Comparison of ENCODE assay signal across 25 cellular contexts in the genomic region with DNA sequence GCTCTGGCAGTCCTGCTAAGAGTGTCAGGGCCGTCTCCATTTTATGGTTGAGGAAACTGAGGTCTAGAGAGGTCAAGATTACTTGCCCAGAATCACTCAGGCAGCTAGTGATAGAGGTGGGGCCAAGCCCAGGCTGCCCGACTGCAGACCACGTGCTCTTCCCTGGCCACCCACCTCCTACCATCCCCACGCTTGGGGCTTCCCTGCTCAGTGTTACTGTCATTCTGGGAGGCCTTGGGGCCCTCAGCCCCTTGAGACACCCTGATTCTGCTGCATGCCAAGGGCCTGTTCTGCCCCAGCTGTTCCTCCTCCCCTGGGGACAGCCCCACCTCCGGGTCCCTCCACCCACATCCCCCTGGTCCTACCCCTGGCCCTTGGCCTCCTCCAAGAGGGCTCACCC. TPM values are rescaled to one million over a fixed set of nuclear protein-coding genes. Genes with fewer than 3 reads are reported as not detected.
DNase-seq lines count a peak whose midpoint lies in the region; ATAC-seq, FAIRE-seq and TF ChIP-seq lines count a peak whose summit lies in the region.
"Had no signal": no experiment of that assay in that cellular context is flagged by ENCODE, and none has a peak within 500 bp of the region (broad histone marks: within the 10 kb centered on the region; RNA-seq: fewer than 3 reads in every experiment).

No MANE protein-coding gene starts in this region.

- H3K9me3 ChIP-seq in BLaER1 treated with 17β-estradiol and CSF1 and Interleukin-3, amounts not matched to agents 10 nM and 100 nM (replicated peaks in 1 of 11), result no peaks in the 10 kb centered on the region
- H3K9me3 ChIP-seq in MM.1S (replicated peaks; ENCODE audit: insufficient read depth, low read length), result no peaks in the 10 kb centered on the region
- H3K9me3 ChIP-seq: mucosa of descending colon, vagina had no signal

- peaks cover 7 to 43% (median 17%) of the 10 kb centered on the region in 11 experiments; a peak in 21 of 22 replicates for H3K36me3 ChIP-seq in BLaER1 treated with 17β-estradiol and CSF1 and Interleukin-3, amounts not matched to agents 10 nM and 100 nM
- H3K36me3 ChIP-seq in MM.1S (replicated peaks; ENCODE audit: insufficient read depth, low read length), result no peaks in the 10 kb centered on the region
- H3K36me3 ChIP-seq in GM23338 (ENCODE audit: insufficient read depth), result no peaks in the 10 kb centered on the region
- H3K36me3 ChIP-seq: brain microvascular endothelial cell had no signal

- peaks cover 10 to 60% (median 47%) of the 10 kb centered on the region in 10 experiments; a peak in 19 of 20 replicates for H3K4me1 ChIP-seq in BLaER1 treated with 17β-estradiol and CSF1 and Interleukin-3, amounts not matched to agents 10 nM and 100 nM
- H3K4me1 ChIP-seq in MM.1S (ENCODE audit: low read length) (no peaks in the 10 kb centered on the region), GM23338 (ENCODE audit: insufficient read depth) (no peaks in the 10 kb centered on the region)
- H3K4me1 ChIP-seq: vagina had no signal

- H3K27me3 Mint-ChIP-seq in activated T-helper 17 cell treated with anti-CD3 and anti-CD28 coated beads, Interleukin-2, amount 50 U/mL, for 72 hours, result no peaks in the 10 kb centered on the region
- H3K27me3 Mint-ChIP-seq in GM23338 (ENCODE audit: insufficient read depth, low read depth, poor library complexity), result peaks cover 13% of the 10 kb centered on the region

- H3K27me3 ChIP-seq in BLaER1 treated with 17β-estradiol and CSF1 and Interleukin-3, amounts not matched to agents 10 nM and 100 nM, result peaks cover 0 to 5% (median 0%) of the 10 kb centered on the region in 11 experiments; a peak in 1 of 22 replicates
- H3K27me3 ChIP-seq in MM.1S (replicated peaks; ENCODE audit: insufficient read depth, low read length) (no peaks in the 10 kb centered on the region), GM23338 (ENCODE audit: insufficient read depth) (no peaks in the 10 kb centered on the region)
- H3K27me3 ChIP-seq: brain microvascular endothelial cell, vagina had no signal

- H3K27ac Mint-ChIP-seq in activated T-helper 17 cell treated with anti-CD3 and anti-CD28 coated beads, Interleukin-2, amount 50 U/mL, for 72 hours, result no peak overlapping the region
- no peak overlapping the region for H3K27ac Mint-ChIP-seq in GM23338
- H3K27ac Mint-ChIP-seq: immature natural killer cell had no signal

- peaks cover 5% of the 10 kb centered on the region for H3K4me1 Mint-ChIP-seq in activated T-helper 17 cell treated with anti-CD3 and anti-CD28 coated beads, Interleukin-2, amount 50 U/mL, for 72 hours
- peaks cover 3% of the 10 kb centered on the region; the same call in 2 of the 3 replicates for H3K4me1 Mint-ChIP-seq in GM23338

- ATAC-seq in HG02588 (IDR thresholded peaks at IDR 0.05; ENCODE audit: unreplicated experiment) (peak; percentile 74), GM23338 (no peak)
- peak; percentile 39 for ATAC-seq in activated T-helper 17 cell treated with anti-CD3 and anti-CD28 coated beads, Interleukin-2, amount 50 U/mL, for 72 hours (replicated peaks)
- ATAC-seq: left ventricle myocardium superior, mucosa of descending colon had no signal

- DNase-seq in GM18507 (ENCODE audit: extremely low spot score, insufficient read length, low read depth) (peak; percentile 11), MM.1S (no peak), GM23338 (ENCODE audit: low spot score) (no peak), NCI-H524 (lab: John Stamatoyannopoulos, UW) (no peak), DMS153 (lab: John Stamatoyannopoulos, UW) (no peak)
- DNase-seq: brain microvascular endothelial cell; CD4-positive, CD25-positive, alpha-beta regulatory T cell; cortex of kidney; DMS79 treated with DMSO at 0.1 percent for 48 hours; immature natural killer cell; left ventricle myocardium superior; mucosa of descending colon; NCI-H1436; NCI-H2171; SIG-M5; stimulated activated CD4-positive, alpha-beta T cell treated with anti-CD3 and anti-CD28 coated beads, Interleukin-4, amount 100 ng/mL, for 1 hour; T-helper 1 cell; WERI-Rb-1 had no signal

- FAIRE-seq in GM18507 (lab: Jason Lieb, UNC), result peak; percentile 81
- FAIRE-seq: endothelial cell of umbilical vein had no signal

- H3K9me3 Mint-ChIP-seq in activated T-helper 17 cell treated with anti-CD3 and anti-CD28 coated beads, Interleukin-2, amount 50 U/mL, for 72 hours, result no peaks in the 10 kb centered on the region
- no peaks in the 10 kb centered on the region for H3K9me3 Mint-ChIP-seq in GM23338
- H3K9me3 Mint-ChIP-seq: CD4-positive, CD25-positive, alpha-beta regulatory T cell; immature natural killer cell had no signal

- H3K9me2 ChIP-seq in MM.1S (replicated peaks; ENCODE audit: insufficient read depth, low read length) (no peaks in the 10 kb centered on the region), GM23338 (ENCODE audit: insufficient read depth) (no peaks in the 10 kb centered on the region)

- H3K36me3 Mint-ChIP-seq in activated T-helper 17 cell treated with anti-CD3 and anti-CD28 coated beads, Interleukin-2, amount 50 U/mL, for 72 hours (ENCODE audit: low read depth), result no peaks in the 10 kb centered on the region
- H3K36me3 Mint-ChIP-seq in GM23338 (ENCODE audit: low read depth), result peaks cover 4% of the 10 kb centered on the region; the same call in 1 of the 3 replicates
- H3K36me3 Mint-ChIP-seq: immature natural killer cell had no signal

- peaks cover 7% of the 10 kb centered on the region for H3K79me2 ChIP-seq in MM.1S (ENCODE audit: low read length)
- no peaks in the 10 kb centered on the region for H3K79me2 ChIP-seq in GM23338 (replicated peaks; ENCODE audit: insufficient read depth)

- H3K27ac ChIP-seq in BLaER1 treated with 17β-estradiol and CSF1 and Interleukin-3, amounts not matched to agents 10 nM and 100 nM, result peak overlapping the region in 6 of 11 experiments; percentile 15 to 58 (median 25); a peak in 7 of 22 replicates
- H3K27ac ChIP-seq in MM.1S (ENCODE audit: low read length), result no peak overlapping the region
- H3K27ac ChIP-seq in GM23338 (ENCODE audit: low read depth), result no peak overlapping the region
- H3K27ac ChIP-seq: brain microvascular endothelial cell, HL-60, vagina, WERI-Rb-1 had no signal

- no peak overlapping the region for H3K4me3 Mint-ChIP-seq in activated T-helper 17 cell treated with anti-CD3 and anti-CD28 coated beads, Interleukin-2, amount 50 U/mL, for 72 hours
- H3K4me3 Mint-ChIP-seq in GM23338, result no peak overlapping the region
- H3K4me3 Mint-ChIP-seq: CD4-positive, CD25-positive, alpha-beta regulatory T cell; immature natural killer cell had no signal

- H3F3A ChIP-seq in MM.1S (ENCODE audit: insufficient read depth, low read length) (no peaks in the 10 kb centered on the region; the same call in 1 of the 2 replicates), GM23338 (replicated peaks; ENCODE audit: low read depth) (no peaks in the 10 kb centered on the region)

- TF ChIP-seq CTCF in MM.1S (IDR thresholded peaks at IDR 0.05; ENCODE audit: low read length), result no peak
- no peak for TF ChIP-seq CTCF in GM23338 (conservative IDR thresholded peaks at IDR 0.05; ENCODE audit: low read depth in 2 of 2)

- H3K4me2 ChIP-seq in BLaER1 treated with 17β-estradiol and CSF1 and Interleukin-3, amounts not matched to agents 10 nM and 100 nM, result peak overlapping the region; percentile 36 to 83 (median 72); a peak in 21 of 22 replicates
- H3K4me2 ChIP-seq in MM.1S (ENCODE audit: low read depth, low read length) (no peak overlapping the region), GM23338 (no peak overlapping the region)
- H3K4me2 ChIP-seq: smooth muscle cell had no signal

- H3K9ac ChIP-seq in BLaER1 treated with 17β-estradiol and CSF1 and Interleukin-3, amounts not matched to agents 10 nM and 100 nM, result peak overlapping the region in 6 of 11 experiments; percentile 23 to 56 (median 40); a peak in 9 of 22 replicates
- no peak overlapping the region for H3K9ac ChIP-seq in MM.1S (ENCODE audit: low read length)

- H2AFZ ChIP-seq in MM.1S (ENCODE audit: low read length), result no peak overlapping the region
- H2AFZ ChIP-seq in GM23338, result no peak overlapping the region

- H4K20me1 ChIP-seq in BLaER1 treated with 17β-estradiol and CSF1 and Interleukin-3, amounts not matched to agents 10 nM and 100 nM, result peaks cover 0 to 5% (median 0%) of the 10 kb centered on the region in 11 experiments; a peak in 2 of 22 replicates
- H4K20me1 ChIP-seq in MM.1S (ENCODE audit: insufficient read depth, low read length) (no peaks in the 10 kb centered on the region), GM23338 (replicated peaks; ENCODE audit: insufficient read depth) (no peaks in the 10 kb centered on the region)

- no peak overlapping the region for H3K4me3 ChIP-seq in BLaER1 treated with 17β-estradiol and CSF1 and Interleukin-3, amounts not matched to agents 10 nM and 100 nM
- no peak overlapping the region for H3K4me3 ChIP-seq in MM.1S (ENCODE audit: low read length)
- no peak overlapping the region for H3K4me3 ChIP-seq in GM23338
- H3K4me3 ChIP-seq: mucosa of descending colon, smooth muscle cell, vagina had no signal

TF ChIP-seq in GM23338, 12 proteins besides CTCF, POLR2A, EP300 and RAD21 (continues in another document):
- no peak for TF ChIP-seq NANOG (IDR thresholded peaks at IDR 0.05; ENCODE audit: borderline replicate concordance)
- TF ChIP-seq JUNB (IDR thresholded peaks at IDR 0.05; ENCODE audit: unreplicated experiment), result no peak

RNA-seq across cellular contexts. Expression of a gene that starts 17.2 kb away (rescaled TPM):
- 10 to 100 TPM; 15.2 to 20.9 TPM for total RNA-seq in activated T-helper 17 cell treated with anti-CD3 and anti-CD28 coated beads, Interleukin-2, amount 50 U/mL, for 72 hours
- 18.0 and 27.5 TPM in 2 replicates for total RNA-seq in GM23338 (2014; rRNA removed; shearing (Covaris generic))
- 10.7 and 12.4 TPM in 2 replicates for polyA plus RNA-seq in GM23338 (2016; fragmentation: Nextera tagmentation; extraction: Ambion mirVana)

RNA-seq across cellular contexts. Expression of a gene that starts 32.6 kb away (rescaled TPM):
- total RNA-seq in activated T-helper 17 cell treated with anti-CD3 and anti-CD28 coated beads, Interleukin-2, amount 50 U/mL, for 72 hours, result not detected
- total RNA-seq in GM23338 (2014; rRNA removed; shearing (Covaris generic)), result 12.3 and 30.9 TPM in 2 replicates
- 37.0 and 37.7 TPM in 2 replicates for polyA plus RNA-seq in GM23338 (2016; fragmentation: Nextera tagmentation; extraction: Ambion mirVana)

Comparison
In these comparisons a context has a peak if more than half of its experiments do, and no peak if none do; other contexts are left out.
1. H3K27ac ChIP-seq: peak in BLaER1 treated with 17β-estradiol and CSF1 and Interleukin-3, amounts not matched to agents 10 nM and 100 nM (6 of 11); none in MM.1S (single experiment) and GM23338 (single experiment).
2. H3K4me2 ChIP-seq: peak in BLaER1 treated with 17β-estradiol and CSF1 and Interleukin-3, amounts not matched to agents 10 nM and 100 nM (11 of 11); none in MM.1S (single experiment) and GM23338 (single experiment).
3. RNA of a gene that starts 32.6 kb away (total RNA-seq): 12.3 to 30.9 TPM in GM23338; not detected in activated T-helper 17 cell treated with anti-CD3 and anti-CD28 coated beads, Interleukin-2, amount 50 U/mL, for 72 hours; every median in the first group is over 10 times any median in the second.